In the genomic region with DNA sequence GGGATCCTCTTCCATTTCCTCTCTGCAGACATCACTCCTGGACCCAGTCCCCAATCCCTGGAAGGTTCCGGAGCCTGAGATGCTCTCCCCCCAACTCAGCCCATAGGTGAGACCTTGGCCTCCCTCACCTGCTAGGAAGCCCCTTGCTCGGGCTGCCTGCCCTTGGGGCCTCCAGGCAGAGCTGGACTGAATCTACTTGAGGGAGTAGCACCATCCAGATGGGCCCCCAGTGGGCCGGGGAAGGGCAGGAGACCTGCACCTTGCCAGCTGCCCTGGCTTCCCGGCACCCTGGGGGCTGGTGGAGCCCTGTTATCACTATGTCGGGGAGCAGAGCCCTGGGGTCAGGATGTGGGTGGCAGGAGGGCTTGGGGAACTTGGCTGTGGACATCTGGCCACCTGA, we compare ENCODE assay signal across 20 cellular contexts. TPM values are rescaled to one million over a fixed set of nuclear protein-coding genes. Genes with fewer than 3 reads are reported as not detected.
DNase-seq lines count a peak whose midpoint lies in the region; ATAC-seq, FAIRE-seq and TF ChIP-seq lines count a peak whose summit lies in the region.
"Had no signal": no experiment of that assay in that cellular context is flagged by ENCODE, and none has a peak within 500 bp of the region (broad histone marks: within the 10 kb centered on the region; RNA-seq: fewer than 3 reads in every experiment).

No MANE protein-coding gene starts in this region.

- no peak overlapping the region for H3K23ac ChIP-seq in H1 (ENCODE audit: insufficient read length)

- H3K36me3 ChIP-seq in H1 (ENCODE audit: control insufficient read depth in 2 of 4, insufficient read depth in 4 of 4, low read length in 3 of 4) (no peaks in the 10 kb centered on the region), kidney (ENCODE audit: control insufficient read depth in 1 of 2, insufficient read depth in 2 of 2, low read length in 2 of 2) (no peaks in the 10 kb centered on the region)
- H3K36me3 ChIP-seq: BLaER1 had no signal

- intact Hi-C loops in right cardiac atrium (cut with DNase I) (no loop called here), left cardiac atrium (cut with DNase I) (loop anchor here in 1 of 2 donors (10.0 kb wide), 1 partner anchor 61 kb away; no protein-coding TSS in a partner anchor), kidney (cut with DNase I) (no loop called here)

- H3K4me1 ChIP-seq in right cardiac atrium (ENCODE audit: control insufficient read depth, insufficient read depth, low read length) (no peaks in the 10 kb centered on the region), H1 (replicated peaks in 1 of 4; ENCODE audit: control insufficient read depth in 3 of 4, insufficient read depth in 4 of 4, low read length in 3 of 4) (peaks cover 3 to 36% (median 23%) of the 10 kb centered on the region in 4 experiments), kidney (ENCODE audit: control insufficient read depth in 1 of 2, insufficient read depth in 1 of 2, low read depth in 1 of 2, low read length in 2 of 2) (no peaks in the 10 kb centered on the region)
- H3K4me1 ChIP-seq: Caco-2 had no signal

- TF ChIP-seq POLR2A in H1 (IDR thresholded peaks at IDR 0.05; ENCODE audit: control extremely low read depth in 1 of 2, low read depth in 2 of 2, low read length in 2 of 2): no peak

- no peak overlapping the region for H2BK12ac ChIP-seq in H1 (ENCODE audit: low read depth, low read length)

- POLR2A ChIA-PET in H1 (lab: Charles Lee; ENCODE audit: partially characterized antibody): interaction anchor here (1.0 kb wide), 1 partner anchor 136 kb away, joined by 3 read pairs; no protein-coding TSS in a partner anchor

- DNase-seq in right cardiac atrium (peak in 2 of 3 donors; percentile 1 to 28), left cardiac atrium (no peak), H1 (ENCODE audit: low read depth in 1 of 2, low spot score in 2 of 2) (no peak), kidney (peak; percentile 56), T-helper 1 cell (no peak), NCI-H1930 (lab: John Stamatoyannopoulos, UW) (no peak)
- DNase-seq: Caco-2; CD4-positive, CD25-positive, alpha-beta regulatory T cell; CD8-positive, alpha-beta T cell; DMS153; DND-41; GM23248; H9 had no signal

- H3K56ac ChIP-seq in H1 (replicated peaks; ENCODE audit: insufficient read length, low read depth, low read length): no peak overlapping the region

- no peak for TF ChIP-seq RAD21 in H1 (IDR thresholded peaks at IDR 0.05 in 1 of 2, conservative IDR thresholded peaks at IDR 0.05 in 1 of 2; ENCODE audit: low read depth in 2 of 2, low read length in 2 of 2)

- WGBS in right cardiac atrium: 58% methylated on average over 5 of the region's 5 CpGs
- WGBS in H1 (ENCODE audit: extremely low coverage in 1 of 2, insufficient coverage in 1 of 2, insufficient read length in 1 of 2, insufficient replicate concordance in 2 of 2, low coverage in 1 of 2, low lambda C conversion rate in 2 of 2, missing lambda C conversion rate in 1 of 2), 2 experiments: 90% methylated on average over 5 of the region's 5 CpGs; no CpG with 5 or more reads in 1 of the 2 experiments

- peak overlapping the region; percentile 48; the same call in 1 of the 2 replicates for H2BK5ac ChIP-seq in H1 (ENCODE audit: low read depth, low read length)

- no peaks in the 10 kb centered on the region for H3K79me1 ChIP-seq in H1 (ENCODE audit: low read depth, low read length)

- TF ChIP-seq CTCF in H1 (IDR thresholded peaks at IDR 0.05; ENCODE audit: control extremely low read depth in 1 of 3, insufficient read depth in 1 of 3, low read depth in 1 of 3, low read length in 3 of 3): no peak
- TF ChIP-seq CTCF in kidney (IDR thresholded peaks at IDR 0.05; ENCODE audit: borderline replicate concordance, extremely low read depth, insufficient read depth): no peak

- no peak overlapping the region for H2BK20ac ChIP-seq in H1 (ENCODE audit: low read length)

- no peaks in the 10 kb centered on the region for H3K9me3 ChIP-seq in right cardiac atrium (ENCODE audit: control insufficient read depth, low read length)
- H3K9me3 ChIP-seq in H1 (ENCODE audit: insufficient read depth in 2 of 2, low read depth in 1 of 2, low read length in 1 of 2): no peaks in the 10 kb centered on the region
- H3K9me3 ChIP-seq in kidney (ENCODE audit: control insufficient read depth in 1 of 2, low read length in 2 of 2): no peaks in the 10 kb centered on the region
- H3K9me3 ChIP-seq: BLaER1, Caco-2 had no signal

- H3K4me3 ChIP-seq in right cardiac atrium (ENCODE audit: low read length): no peak overlapping the region
- H3K4me3 ChIP-seq in H1 (ENCODE audit: extremely low read depth in 1 of 4, insufficient read depth in 2 of 4, low read depth in 3 of 4, low read length in 4 of 4): no peak overlapping the region
- H3K4me3 ChIP-seq in kidney (ENCODE audit: low read length in 2 of 2): no peak overlapping the region
- H3K4me3 ChIP-seq: BLaER1, GM23248 had no signal

- FAIRE-seq in H1 (lab: Jason Lieb, UNC) (no peak), kidney (lab: Jason Lieb, UNC) (no peak)
- FAIRE-seq: G401.6, GM12892 had no signal

- no peaks in the 10 kb centered on the region for H3K27me3 ChIP-seq in right cardiac atrium (ENCODE audit: control insufficient read depth, insufficient read depth)
- peaks cover 0 to 3% (median 0%) of the 10 kb centered on the region in 4 experiments; a peak in 2 of 7 replicates for H3K27me3 ChIP-seq in H1 (replicated peaks in 1 of 4; ENCODE audit: control insufficient read depth in 3 of 4, extremely low read depth in 1 of 4, insufficient read depth in 3 of 4, low read length in 3 of 4)
- H3K27me3 ChIP-seq: BLaER1 had no signal

- H4K5ac ChIP-seq in H1 (ENCODE audit: insufficient read length, low read depth, low read length): no peak overlapping the region

- no peak overlapping the region for H2AK5ac ChIP-seq in H1 (ENCODE audit: low read depth, low read length)

- no peak overlapping the region for H3K9ac ChIP-seq in H1 (replicated peaks in 1 of 4; ENCODE audit: extremely low read depth in 1 of 4, low read depth in 3 of 4, low read length in 3 of 4)
- no peak overlapping the region for H3K9ac ChIP-seq in kidney (ENCODE audit: low read length in 2 of 2)
- H3K9ac ChIP-seq: BLaER1, GM23248 had no signal

- H2BK120ac ChIP-seq in H1 (replicated peaks; ENCODE audit: low read depth, low read length): no peak overlapping the region

- no peak overlapping the region for H3K4ac ChIP-seq in H1 (replicated peaks; ENCODE audit: insufficient read length, low read depth, low read length)

- no peak overlapping the region for H3K4me2 ChIP-seq in H1 (ENCODE audit: insufficient read depth in 1 of 2, low read depth in 2 of 2, low read length in 2 of 2)
- H3K4me2 ChIP-seq: BLaER1 had no signal

- no peak overlapping the region for H3K14ac ChIP-seq in H1 (ENCODE audit: insufficient read length)

- no peak for TF ChIP-seq EP300 in H1 (IDR thresholded peaks at IDR 0.05; ENCODE audit: borderline replicate concordance in 1 of 2, low read depth in 2 of 2, low read length in 2 of 2)

- no peak overlapping the region for H2AFZ ChIP-seq in H1 (ENCODE audit: low read length)
- H2AFZ ChIP-seq: GM23248 had no signal

- H3K27ac ChIP-seq in right cardiac atrium (ENCODE audit: low read length): no peak overlapping the region
- no peak overlapping the region for H3K27ac ChIP-seq in H1 (ENCODE audit: low read depth, low read length)
- H3K27ac ChIP-seq in kidney (ENCODE audit: low read depth in 2 of 2, low read length in 2 of 2): no peak overlapping the region
- H3K27ac ChIP-seq: BLaER1, C4-2B, GM23248 had no signal

- no peak overlapping the region for H4K91ac ChIP-seq in H1 (replicated peaks; ENCODE audit: insufficient read length, low read length)

- H3K23me2 ChIP-seq in H1 (ENCODE audit: low read depth, low read length): peaks cover 5% of the 10 kb centered on the region

- H3K79me2 ChIP-seq in H1 (ENCODE audit: control insufficient read depth in 1 of 2, insufficient read depth in 2 of 2, low read length in 2 of 2): no peaks in the 10 kb centered on the region

- H2BK15ac ChIP-seq in H1 (ENCODE audit: low read length): no peak overlapping the region

- H3K18ac ChIP-seq in H1 (ENCODE audit: extremely low read depth, low read length): no peak overlapping the region

- no peaks in the 10 kb centered on the region for H4K20me1 ChIP-seq in H1 (replicated peaks in 1 of 2; ENCODE audit: control insufficient read depth in 1 of 2, insufficient read depth in 2 of 2, low read length in 2 of 2)
- H4K20me1 ChIP-seq: BLaER1 had no signal

- ATAC-seq in right cardiac atrium (no peak), left cardiac atrium (no peak)
- ATAC-seq: CD8-positive, alpha-beta T cell; HCT116 had no signal

- CTCF ChIA-PET in H1 (lab: Charles Lee; ENCODE audit: partially characterized antibody): interaction anchor here (0.5 to 2.8 kb wide), 16 partner anchors 11 to 981 kb away, joined by 3 to 18 read pairs (median 3); no protein-coding TSS in a partner anchor

- H4K8ac ChIP-seq in H1 (ENCODE audit: extremely low read depth, insufficient read depth, low read length): no peak overlapping the region

RNA-seq across cellular contexts. Expression of a gene that starts 26.9 kb away (rescaled TPM):
- total RNA-seq in right cardiac atrium (10 to 100 TPM; 18.5 to 25.5 (median 20.9) TPM), left cardiac atrium (10 to 100 TPM; 21.6 to 23.4 TPM), kidney (33.1 TPM)
- polyA plus RNA-seq in right cardiac atrium (16.5 TPM), H1 (2011; rRNA removed) (22.3 and 36.1 TPM in 2 replicates), kidney (ENCODE audit: insufficient read depth, low read depth, low replicate concordance) (22.2 TPM)
- total RNA-seq in H1 (2021; fragmentation: NEBNext Ultra II Directional; extraction: Animal tissue kit (Norgen Biotek cat#: 25700)): 34.9 and 35.3 TPM in 2 replicates
- 29.7 TPM for polyA plus RNA-seq in H1 (2011; cell fraction: cytosol; rRNA removed)
- polyA plus RNA-seq in H1 (2011; cell fraction: nucleus; rRNA removed): 51.9 TPM
- polyA plus RNA-seq in H1 (2012, experiment 1 of 2): 27.3 to 39.7 TPM (median 36.4 TPM) in 4 replicates
- 42.5 TPM for polyA plus RNA-seq in H1 (2012, experiment 2 of 2)
- 22.7 TPM for polyA plus RNA-seq in H1 (2013, experiment 1 of 2)
- polyA plus RNA-seq in H1 (2013, experiment 2 of 2): 22.4 TPM
- polyA minus RNA-seq in H1 (2011; rRNA and poly(A)+ RNA removed): 16.0 TPM in 2 replicates
- 31.0 TPM for polyA minus RNA-seq in H1 (2011; cell fraction: cytosol; rRNA and poly(A)+ RNA removed)
- 33.8 TPM for polyA minus RNA-seq in H1 (2011; cell fraction: nucleus; rRNA and poly(A)+ RNA removed)

RNA-seq across cellular contexts. Expression of a gene that starts 50.5 kb away (rescaled TPM):
- 10 to 100 TPM; 31.4 to 45.3 (median 37.8) TPM for total RNA-seq in right cardiac atrium
- polyA plus RNA-seq in right cardiac atrium: 19.4 TPM
- 10 to 100 TPM; 28.6 to 38.5 TPM for total RNA-seq in left cardiac atrium
- total RNA-seq in H1 (2021; fragmentation: NEBNext Ultra II Directional; extraction: Animal tissue kit (Norgen Biotek cat#: 25700)): 13.6 and 14.0 TPM in 2 replicates
- 8.3 and 14.9 TPM in 2 replicates for polyA plus RNA-seq in H1 (2011; rRNA removed)
- 10.8 TPM for polyA plus RNA-seq in H1 (2011; cell fraction: cytosol; rRNA removed)
- polyA plus RNA-seq in H1 (2011; cell fraction: nucleus; rRNA removed): 16.7 TPM
- polyA plus RNA-seq in H1 (2012, experiment 1 of 2): 6.6 to 9.5 TPM (median 8.4 TPM) in 4 replicates
- polyA plus RNA-seq in H1 (2012, experiment 2 of 2): 5.6 TPM
- polyA plus RNA-seq in H1 (2013, experiment 1 of 2): 6.3 TPM
- polyA plus RNA-seq in H1 (2013, experiment 2 of 2): 6.3 TPM
- polyA minus RNA-seq in H1 (2011; rRNA and poly(A)+ RNA removed): 6.4 and 8.3 TPM in 2 replicates
- 12.7 TPM for polyA minus RNA-seq in H1 (2011; cell fraction: cytosol; rRNA and poly(A)+ RNA removed)
- polyA minus RNA-seq in H1 (2011; cell fraction: nucleus; rRNA and poly(A)+ RNA removed): 10.0 TPM
- total RNA-seq in kidney: 30.9 TPM
- 7.1 TPM for polyA plus RNA-seq in kidney (ENCODE audit: insufficient read depth, low read depth, low replicate concordance)

RNA-seq across cellular contexts. Expression of a gene that starts 59.3 kb away (rescaled TPM):
- total RNA-seq in right cardiac atrium: not detected
- not detected for polyA plus RNA-seq in right cardiac atrium
- total RNA-seq in left cardiac atrium: not detected
- total RNA-seq in H1 (2021; fragmentation: NEBNext Ultra II Directional; extraction: Animal tissue kit (Norgen Biotek cat#: 25700)): not detected in 2 replicates
- polyA plus RNA-seq in H1 (2011; rRNA removed): 0.02 and 0.03 TPM in 2 replicates
- polyA plus RNA-seq in H1 (2011; cell fraction: cytosol; rRNA removed): not detected
- polyA plus RNA-seq in H1 (2011; cell fraction: nucleus; rRNA removed): 0.20 TPM
- polyA plus RNA-seq in H1 (2012, experiment 1 of 2): not detected in 4 replicates
- not detected for polyA plus RNA-seq in H1 (2012, experiment 2 of 2)
- not detected for polyA plus RNA-seq in H1 (2013, experiment 1 of 2)
- 0.02 TPM for polyA plus RNA-seq in H1 (2013, experiment 2 of 2)
- polyA minus RNA-seq in H1 (2011; rRNA and poly(A)+ RNA removed): not detected in 2 replicates
- not detected for polyA minus RNA-seq in H1 (2011; cell fraction: cytosol; rRNA and poly(A)+ RNA removed)
- polyA minus RNA-seq in H1 (2011; cell fraction: nucleus; rRNA and poly(A)+ RNA removed): 0.30 TPM
- total RNA-seq in kidney: not detected
- polyA plus RNA-seq in kidney (ENCODE audit: insufficient read depth, low read depth, low replicate concordance): not detected
- total RNA-seq: A172; CD4-positive, CD25-positive, alpha-beta regulatory T cell; GM23248; H4; H9 had no signal
- polyA plus RNA-seq: CD4-positive, CD25-positive, alpha-beta regulatory T cell; GM23248 had no signal

Comparison
In these comparisons a context has a peak if more than half of its experiments do, and no peak if none do; other contexts are left out.
1. DNase-seq: peak in right cardiac atrium (2 of 3) and kidney (single experiment); none in left cardiac atrium (single experiment), H1 (0 of 2), T-helper 1 cell (0 of 5) and NCI-H1930 (0 of 2).